1 cellular context compared by ENCODE assay signal in the genomic region with DNA sequence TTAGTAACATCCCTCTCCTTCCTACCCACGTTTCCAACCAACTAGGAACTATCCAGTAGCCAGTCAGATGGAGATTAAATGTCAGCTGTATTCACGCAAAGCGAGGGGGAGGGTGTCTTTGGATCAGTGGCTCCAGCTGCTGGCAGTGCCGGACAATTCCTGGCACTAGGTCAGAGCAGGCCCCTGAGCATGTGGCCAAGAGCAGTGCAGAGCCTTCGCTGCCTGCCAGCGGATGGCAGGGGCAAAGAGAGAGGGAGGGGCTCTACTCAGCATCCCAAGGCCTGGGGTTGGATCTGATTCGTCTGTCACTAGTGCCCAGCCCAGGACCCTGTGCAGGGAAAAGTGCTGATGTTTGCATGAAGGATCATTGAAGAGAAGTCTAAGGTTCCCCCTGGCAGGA.
TF ChIP-seq lines count a peak whose summit lies in the region.

No MANE protein-coding gene starts in this region.

TF ChIP-seq in SK-N-SH, 30 proteins besides CTCF, POLR2A, EP300 and RAD21 (continued from another document):
- TF ChIP-seq FOSL2 (IDR thresholded peaks at IDR 0.05; ENCODE audit: borderline replicate concordance, low read depth) = no peak
